Comparison of ENCODE assay signal across 27 cellular contexts in genomic region chr5:97498657-97499056, GRCh38.
"Had no signal": no experiment of that assay in that cellular context is flagged by ENCODE, and none has a peak within 500 bp of the region (broad histone marks: within the 10 kb centered on the region; RNA-seq: fewer than 3 reads in every experiment).

No MANE protein-coding gene starts in this region.

- H3K36me3 ChIP-seq: neutrophil, pancreas, prostate gland, right atrium auricular region, right lobe of liver, sigmoid colon, stomach, thoracic aorta, thyroid gland, tibial nerve, upper lobe of left lung, vagina had no signal

- H3K4me3 ChIP-seq: pancreas, prostate gland, right atrium auricular region, right lobe of liver, sigmoid colon, stomach, thoracic aorta, thyroid gland, tibial nerve, upper lobe of left lung, vagina had no signal

- ATAC-seq: naive thymus-derived CD8-positive, alpha-beta T cell; natural killer cell treated with Interleukin-12 subunit alpha and Interleukin-12 subunit beta and Interleukin-15 and Interleukin-18, amount 100 ng/mL, for 72 hours; pancreas; right lobe of liver; stimulated activated effector memory CD8-positive, alpha-beta T cell treated with anti-CD3 and anti-CD28 coated beads, Interleukin-12 subunit alpha, Interleukin-12 subunit beta, amount 100 ng/mL, for 72 hours; stimulated activated naive B cell treated with anti-CD40 and anti-IgM and Interleukin-4, amounts not matched to agents 10 μg/mL and 1 μg/mL and 100 μg/mL, for 72 hours had no signal

- FAIRE-seq: pancreas, urothelium cell line had no signal

- H3K27ac ChIP-seq: neutrophil, pancreas, prostate gland, right atrium auricular region, right lobe of liver, stomach, thoracic aorta, thyroid gland, tibial nerve, upper lobe of left lung, vagina had no signal

- H3K27me3 ChIP-seq: neutrophil, pancreas, right atrium auricular region, right lobe of liver, sigmoid colon, stomach, thyroid gland, tibial nerve, upper lobe of left lung, vagina had no signal

- H3K9me3 ChIP-seq: neutrophil, pancreas, prostate gland, right atrium auricular region, right lobe of liver, sigmoid colon, stomach, thoracic aorta, thyroid gland, tibial nerve, upper lobe of left lung, vagina had no signal

- H3K4me1 ChIP-seq: pancreas, prostate gland, right atrium auricular region, right lobe of liver, sigmoid colon, stomach, thyroid gland, tibial nerve, upper lobe of left lung, vagina had no signal

- DNase-seq: naive thymus-derived CD8-positive, alpha-beta T cell; nephron progenitor cell; nucleus accumbens; pancreas; retina; sigmoid colon; small intestine; stimulated activated CD4-positive, alpha-beta T cell treated with anti-CD3 and anti-CD28 coated beads, Interleukin-15, amount 100 ng/mL, for 24 hours; stimulated activated CD4-positive, alpha-beta T cell treated with anti-CD3 and anti-CD28 coated beads, Interleukin-2, amount 100 ng/mL, for 24 hours; stimulated activated CD4-positive, alpha-beta T cell treated with anti-CD3 and anti-CD28 coated beads, Interleukin-2, amount 100 ng/mL, for 48 hours; stimulated activated CD4-positive, alpha-beta T cell treated with anti-CD3 and anti-CD28 coated beads, Interleukin-4, amount 100 ng/mL, for 24 hours; stimulated activated naive B cell treated with anti-CD40 and anti-IgM and Interleukin-4, amounts not matched to agents 10 μg/mL and 1 μg/mL and 100 μg/mL, for 72 hours; stimulated activated naive CD4-positive, alpha-beta T cell treated with Interleukin-2 at 50 U/mL for 16 hours; stomach; thyroid gland; trophoblast cell; upper lobe of left lung had no signal
